In genomic region chr7:4801839-4802231, GRCh38 we compare ENCODE assay signal across 24 cellular contexts. TPM values are rescaled to one million over a fixed set of nuclear protein-coding genes. Genes with fewer than 3 reads are reported as not detected.
"Had no signal": no experiment of that assay in that cellular context is flagged by ENCODE, and none has a peak within 500 bp of the region (broad histone marks: within the 10 kb centered on the region; RNA-seq: fewer than 3 reads in every experiment).

No MANE protein-coding gene starts in this region.

- H3K27ac ChIP-seq: coronary artery, dorsolateral prefrontal cortex, heart right ventricle, ovary, right atrium auricular region, testis, tibial nerve had no signal

- H3K9me3 Mint-ChIP-seq: natural killer cell; neural crest cell; stimulated activated effector memory CD8-positive, alpha-beta T cell treated with anti-CD3 and anti-CD28 coated beads, Interleukin-12 subunit alpha, Interleukin-12 subunit beta, amount 100 ng/mL, for 72 hours; stimulated activated naive CD8-positive, alpha-beta T cell treated with anti-CD3 and anti-CD28 coated beads, Interleukin-15, Interleukin-2, amounts not matched to agents 100 ng/mL and 50 ng/mL, for 24 hours had no signal

- H3K4me2 ChIP-seq: smooth muscle cell had no signal

- H3K9me3 ChIP-seq: heart right ventricle, ovary, right atrium auricular region, testis, tibial nerve had no signal

- ATAC-seq: esophagus mucosa, heart right ventricle had no signal

- H3K4me3 Mint-ChIP-seq: natural killer cell; neural crest cell; stimulated activated effector memory CD8-positive, alpha-beta T cell treated with anti-CD3 and anti-CD28 coated beads, Interleukin-12 subunit alpha, Interleukin-12 subunit beta, amount 100 ng/mL, for 72 hours; stimulated activated naive CD8-positive, alpha-beta T cell treated with anti-CD3 and anti-CD28 coated beads, Interleukin-15, Interleukin-2, amounts not matched to agents 100 ng/mL and 50 ng/mL, for 24 hours had no signal

- H3K4me1 Mint-ChIP-seq: natural killer cell, neural crest cell had no signal

- H3K27ac Mint-ChIP-seq: natural killer cell; stimulated activated effector memory CD8-positive, alpha-beta T cell treated with anti-CD3 and anti-CD28 coated beads, Interleukin-12 subunit alpha, Interleukin-12 subunit beta, amount 100 ng/mL, for 72 hours; stimulated activated naive CD8-positive, alpha-beta T cell treated with anti-CD3 and anti-CD28 coated beads, Interleukin-15, Interleukin-2, amounts not matched to agents 100 ng/mL and 50 ng/mL, for 24 hours had no signal

- H3K36me3 ChIP-seq: ovary, right atrium auricular region had no signal

- FAIRE-seq: endometrium, frontal cortex, islet of Langerhans had no signal

- H3K27me3 ChIP-seq: dorsolateral prefrontal cortex, ovary, right atrium auricular region, testis, tibial nerve had no signal

- H3K4me3 ChIP-seq: coronary artery, dorsolateral prefrontal cortex, heart right ventricle, ovary, right atrium auricular region, smooth muscle cell, testis, tibial nerve had no signal

- DNase-seq: dorsolateral prefrontal cortex; effector CD8-positive, alpha-beta T cell; heart right ventricle; hypothalamus; kidney glomerular epithelial cell; natural killer cell; nucleus accumbens; ovary; stimulated activated CD4-positive, alpha-beta T cell treated with anti-CD3 and anti-CD28 coated beads, Interleukin-4, amount 100 ng/mL, for 1 hour; stimulated activated CD8-positive, alpha-beta memory T cell treated with anti-CD3 and anti-CD28 coated beads, Interleukin-4, amount 100 ng/mL, for 48 hours; testis had no signal

- H3K27me3 Mint-ChIP-seq: stimulated activated naive CD8-positive, alpha-beta T cell treated with anti-CD3 and anti-CD28 coated beads, Interleukin-15, Interleukin-2, amounts not matched to agents 100 ng/mL and 50 ng/mL, for 24 hours had no signal

RNA-seq across cellular contexts. Expression of gene PAPOLB, which starts 60.0 kb away (rescaled TPM):
- total RNA-seq: esophagus mucosa, glomerular endothelial cell, myocyte had no signal
- polyA plus RNA-seq: ovary, smooth muscle cell had no signal
